8 cellular contexts compared by ENCODE assay signal in genomic region chr3:128725547-128725931, GRCh38. TPM values are rescaled to one million over a fixed set of nuclear protein-coding genes. Genes with fewer than 3 reads are reported as not detected.
A peak's percentile ranks its signal among the peaks of the same experiment; 100 is the strongest.
DNase-seq lines count a peak whose midpoint lies in the region; ATAC-seq and TF ChIP-seq lines count a peak whose summit lies in the region.

No MANE protein-coding gene starts in this region.

- H3K9me3 ChIP-seq in HCT116 (ENCODE audit: control insufficient read depth in 1 of 2, insufficient read depth in 1 of 2, low read depth in 1 of 2, low read length in 2 of 2) (no peaks in the 10 kb centered on the region), OCI-LY1 (ENCODE audit: low read length) (no peaks in the 10 kb centered on the region)

- peaks cover 21% of the 10 kb centered on the region for H4K20me1 ChIP-seq in HCT116 (ENCODE audit: insufficient read depth)
- no peaks in the 10 kb centered on the region for H4K20me1 ChIP-seq in OCI-LY1 (ENCODE audit: insufficient read depth, low read length)

- POLR2A ChIA-PET in HCT116 (lab: Charles Lee), result interaction anchor here (0.6 to 1.3 kb wide), 2 partner anchors 45 to 51 kb away, joined by 3 to 5 read pairs; no protein-coding TSS in a partner anchor

- peak overlapping the region; percentile 76 for H2AFZ ChIP-seq in HCT116 (ENCODE audit: low read depth, low read length, poor library complexity, severe bottlenecking)
- peak overlapping the region; percentile 88 for H2AFZ ChIP-seq in OCI-LY1 (ENCODE audit: low read length)

- peak overlapping the region; percentile 86 to 91; a peak in 3 of 4 replicates for H3K4me3 ChIP-seq in HCT116 (replicated peaks in 1 of 2; ENCODE audit: low read depth in 1 of 2, low read length in 2 of 2)
- H3K4me3 ChIP-seq in OCI-LY1 (ENCODE audit: low read depth, low read length, poor library complexity, severe bottlenecking), result peak overlapping the region; percentile 92

- DNase-seq in HCT116 (ENCODE audit: low read depth, low spot score) (no peak), foreskin keratinocyte (no peak), substantia nigra (lab: John Stamatoyannopoulos, UW) (no peak), D341Med (ENCODE audit: low spot score) (no peak), GM03348 (ENCODE audit: low spot score) (no peak), dermis blood vessel endothelial cell (no peak)

- CTCF ChIA-PET in HCT116 (lab: Charles Lee), result interaction anchor here (1.5 kb wide), 1 partner anchor 45 kb away, joined by 8 read pairs; no protein-coding TSS in a partner anchor

- H3K4me2 ChIP-seq in HCT116 (ENCODE audit: low read length) (peak overlapping the region; percentile 74), OCI-LY1 (ENCODE audit: low read length) (peak overlapping the region; percentile 93)

- TF ChIP-seq CTCF in HCT116 (IDR thresholded peaks at IDR 0.05 in 2 of 3, conservative IDR thresholded peaks at IDR 0.05 in 1 of 3; ENCODE audit: borderline replicate concordance in 1 of 3, insufficient read depth in 1 of 3, low read depth in 2 of 3, low read length in 2 of 3), result no peak
- no peak for TF ChIP-seq CTCF in OCI-LY1 (IDR thresholded peaks at IDR 0.05; ENCODE audit: low read length)
- no peak for TF ChIP-seq CTCF in foreskin keratinocyte (conservative IDR thresholded peaks at IDR 0.05)

- peak; percentile 20 for TF ChIP-seq POLR2A in HCT116 (IDR thresholded peaks at IDR 0.05; ENCODE audit: borderline replicate concordance, extremely low read depth, insufficient read depth, insufficient read length)

- H3K9ac ChIP-seq in HCT116 (ENCODE audit: low read length) (no peak overlapping the region), OCI-LY1 (ENCODE audit: low read length) (peak overlapping the region; percentile 27; the same call in 1 of the 2 replicates)

- no TSS peak for BruUV-seq in HCT116 (replicated peaks; lab: Mats Ljungman, UMichigan)

- H3K36me3 ChIP-seq in HCT116 (ENCODE audit: control insufficient read depth in 1 of 2, insufficient read depth in 2 of 2, low read length in 2 of 2) (no peaks in the 10 kb centered on the region), OCI-LY1 (ENCODE audit: insufficient read depth, low read length) (peaks cover 6% of the 10 kb centered on the region; the same call in 1 of the 2 replicates)

- H3K27me3 ChIP-seq in HCT116 (ENCODE audit: insufficient read depth, low read length) (no peaks in the 10 kb centered on the region), OCI-LY1 (ENCODE audit: insufficient read depth, low read length) (no peaks in the 10 kb centered on the region), foreskin keratinocyte (peaks cover 3% of the 10 kb centered on the region)

- H3K79me2 ChIP-seq in HCT116 (ENCODE audit: insufficient read depth, low read length) (peaks cover 45% of the 10 kb centered on the region), OCI-LY1 (ENCODE audit: insufficient read depth, low read length) (peaks cover 44% of the 10 kb centered on the region)

- H3K27ac ChIP-seq in HCT116 (ENCODE audit: low read depth, low read length) (no peak overlapping the region), OCI-LY1 (ENCODE audit: low read depth, low read length, poor library complexity, severe bottlenecking) (peak overlapping the region; percentile 14), foreskin keratinocyte (peak overlapping the region; percentile 86), substantia nigra (ENCODE audit: low read depth, low read length, poor library complexity, severe bottlenecking) (peak overlapping the region; percentile 70)

- peaks cover 10 to 25% of the 10 kb centered on the region in 2 experiments for H3K4me1 ChIP-seq in HCT116 (ENCODE audit: control insufficient read depth in 1 of 2, insufficient read depth in 2 of 2, low read length in 2 of 2)
- H3K4me1 ChIP-seq in OCI-LY1 (ENCODE audit: insufficient read depth, low read length, severe bottlenecking), result peaks cover 46% of the 10 kb centered on the region
- peaks cover 7% of the 10 kb centered on the region for H3K4me1 ChIP-seq in foreskin keratinocyte

- no peak for TF ChIP-seq RAD21 in HCT116 (IDR thresholded peaks at IDR 0.05; ENCODE audit: low read depth)

- H3F3A ChIP-seq in OCI-LY1 (ENCODE audit: insufficient read depth, low read length), result no peaks in the 10 kb centered on the region

- RAD21 ChIA-PET in HCT116 (lab: Charles Lee; ENCODE audit: low non-redundant PET in 1 of 2, low total read pairs in 2 of 2, uncharacterized antibody in 2 of 2, unreplicated experiment in 2 of 2), result no interaction called here

- ATAC-seq in GM18499 (IDR thresholded peaks at IDR 0.05; ENCODE audit: insufficient read depth, unreplicated experiment) (peak; percentile 7), HCT116 (no peak), foreskin keratinocyte (no peak)

- intact Hi-C loops in HCT116 (cut with micrococcal nuclease), result loop anchor here (5.0 kb wide), 1 partner anchor 43 kb away; no protein-coding TSS in a partner anchor

- H3K9me2 ChIP-seq in HCT116 (ENCODE audit: insufficient read depth) (no peaks in the 10 kb centered on the region), OCI-LY1 (ENCODE audit: low read depth, low read length) (no peaks in the 10 kb centered on the region)

TF ChIP-seq in HCT116, 20 proteins besides CTCF, POLR2A, EP300 and RAD21:
- TF ChIP-seq CBX3 (IDR thresholded peaks at IDR 0.05; ENCODE audit: low read depth), result no peak; the same call in 1 of the 2 replicates
- no peak for TF ChIP-seq MAX (IDR thresholded peaks at IDR 0.05)
- TF ChIP-seq EZH2 (IDR thresholded peaks at IDR 0.05), result no peak

RNA-seq across cellular contexts. Expression of gene RAB7A, which starts 0.4 kb away (rescaled TPM):
- 233 TPM for total RNA-seq in HCT116 (2021; ENCODE audit: unreplicated experiment)
- polyA plus RNA-seq in HCT116 (2012), result 124 and 126 TPM in 2 replicates
- 151 and 168 TPM in 2 replicates for total RNA-seq in foreskin keratinocyte
- 196 and 232 TPM in 2 replicates for polyA plus RNA-seq in foreskin keratinocyte
- 30.1 and 46.5 TPM in 2 replicates for total RNA-seq in dermis blood vessel endothelial cell
